Comparison of ENCODE assay signal across 8 cellular contexts in genomic region chr2:196170681-196171247, GRCh38. TPM values are rescaled to one million over a fixed set of nuclear protein-coding genes. Genes with fewer than 3 reads are reported as not detected.
DNase-seq lines count a peak whose midpoint lies in the region; ATAC-seq and TF ChIP-seq lines count a peak whose summit lies in the region.

No MANE protein-coding gene starts in this region.

- peak overlapping the region; percentile 25 for H3K27ac Mint-ChIP-seq in neural progenitor cell

- H3K4me1 ChIP-seq in ES-I3 (ENCODE audit: insufficient read depth, low read length) (peaks cover 13% of the 10 kb centered on the region), Karpas-422 (ENCODE audit: low read length) (peaks cover 66% of the 10 kb centered on the region), neural progenitor cell (peaks cover 32% of the 10 kb centered on the region)

- H3K36me3 Mint-ChIP-seq in neural progenitor cell = no peaks in the 10 kb centered on the region

- H3K36me3 ChIP-seq in ES-I3 (ENCODE audit: insufficient read depth, low read length) (no peaks in the 10 kb centered on the region), Karpas-422 (ENCODE audit: insufficient read depth, low read length) (peaks cover 68% of the 10 kb centered on the region), neural progenitor cell (no peaks in the 10 kb centered on the region)

- H3F3A ChIP-seq in neural progenitor cell (ENCODE audit: low read depth) = peaks cover 15% of the 10 kb centered on the region

- H3K79me2 ChIP-seq in Karpas-422 (ENCODE audit: low read length) = peaks cover 97% of the 10 kb centered on the region
- H3K79me2 ChIP-seq in neural progenitor cell (ENCODE audit: low read depth) = peaks cover 51% of the 10 kb centered on the region

- H3K4me3 Mint-ChIP-seq in neural progenitor cell = peak overlapping the region; percentile 97

- DNase-seq in Karpas-422 = peak; percentile 77
- DNase-seq in activated T-cell treated with anti-CD3 and anti-CD28 coated beads, Interleukin-2, amount 50 U/mL, for 48 hours = peak; percentile 67 to 71
- DNase-seq in fibroblast of mammary gland (ENCODE audit: low read depth) = peak; percentile 79
- peak; percentile 29 for DNase-seq in neural progenitor cell (ENCODE audit: low spot score)
- DNase-seq in effector CD8-positive, alpha-beta T cell (lab: John Stamatoyannopoulos, UW) = no peak

- H3K27me3 ChIP-seq in Karpas-422 (ENCODE audit: low read length) (no peaks in the 10 kb centered on the region), neural progenitor cell (peaks cover 29% of the 10 kb centered on the region)

- H2AFZ ChIP-seq in Karpas-422 (ENCODE audit: low read length) (no peak overlapping the region), neural progenitor cell (replicated peaks) (peak overlapping the region; percentile 94)

- H3K9me3 ChIP-seq in ES-I3 (ENCODE audit: control insufficient read depth, insufficient read depth, low read length) (no peaks in the 10 kb centered on the region), Karpas-422 (ENCODE audit: low read length) (no peaks in the 10 kb centered on the region), neural progenitor cell (ENCODE audit: low read depth) (no peaks in the 10 kb centered on the region)

- H3K9me3 Mint-ChIP-seq in neural progenitor cell = no peaks in the 10 kb centered on the region

- no peaks in the 10 kb centered on the region for H3K9me2 ChIP-seq in Karpas-422 (replicated peaks; ENCODE audit: insufficient read depth, low read length)

- H3K27me3 Mint-ChIP-seq in neural progenitor cell (ENCODE audit: insufficient read depth, low read depth) = peaks cover 12% of the 10 kb centered on the region

- ATAC-seq in GM21576 (IDR thresholded peaks at IDR 0.05; ENCODE audit: unreplicated experiment) (peak; percentile 7), GM18517 (IDR thresholded peaks at IDR 0.05; ENCODE audit: unreplicated experiment) (no peak)

- H4K20me1 ChIP-seq in Karpas-422 (ENCODE audit: insufficient read depth, low read depth, low read length) (peaks cover 51% of the 10 kb centered on the region), neural progenitor cell (ENCODE audit: low read depth) (no peaks in the 10 kb centered on the region)

- TF ChIP-seq CTCF in fibroblast of mammary gland (conservative IDR thresholded peaks at IDR 0.05; ENCODE audit: control insufficient read depth, insufficient read depth, low read depth, low read length) (no peak), neural progenitor cell (IDR thresholded peaks at IDR 0.05) (no peak)

- peak overlapping the region; percentile 88 for H3K27ac ChIP-seq in Karpas-422 (ENCODE audit: low read length)
- H3K27ac ChIP-seq in neural progenitor cell = peak overlapping the region; percentile 27

- H3K9ac ChIP-seq in ES-I3 (ENCODE audit: low read depth, low read length) (peak overlapping the region; percentile 82), Karpas-422 (ENCODE audit: low read length) (peak overlapping the region; percentile 97), neural progenitor cell (peak overlapping the region; percentile 79)

- H3K4me3 ChIP-seq in Karpas-422 (ENCODE audit: low read length) (peak overlapping the region; percentile 91), fibroblast of mammary gland (ENCODE audit: control insufficient read depth, low read depth, low read length) (peak overlapping the region; percentile 91), neural progenitor cell (peak overlapping the region; percentile 78)

- peaks cover 18% of the 10 kb centered on the region for H3K4me1 Mint-ChIP-seq in neural progenitor cell

- H3K4me2 ChIP-seq in Karpas-422 (ENCODE audit: low read depth, low read length, poor library complexity, severe bottlenecking) (peak overlapping the region; percentile 76), neural progenitor cell (peak overlapping the region; percentile 99)

RNA-seq across cellular contexts. Expression of gene STK17B, which starts 0.6 kb away (rescaled TPM):
- 224 and 353 TPM in 2 replicates for total RNA-seq in Karpas-422 (2014; rRNA removed; shearing (Covaris generic); ENCODE audit: low replicate concordance)
- total RNA-seq in neural progenitor cell (ENCODE audit: low replicate concordance) = 18.6 and 35.4 TPM in 2 replicates
